23 cellular contexts compared by ENCODE assay signal in genomic region chr9:130363755-130364404, GRCh38.
"Had no signal": no experiment of that assay in that cellular context is flagged by ENCODE, and none has a peak within 500 bp of the region (broad histone marks: within the 10 kb centered on the region; RNA-seq: fewer than 3 reads in every experiment).

No MANE protein-coding gene starts in this region.

- H3K9me3 ChIP-seq: SJSA1 had no signal

- H3K4me3 ChIP-seq: SJSA1, SK-N-MC had no signal

- DNase-seq: Karpas-422, KG1, MM.1S, NCI-H1092 treated with DMSO at 0.1 percent for 48 hours, NCI-H1436, NCI-H187, NCI-H2029, NCI-H2081 treated with DMSO at 0.1 percent for 48 hours, NCI-H2171, NCI-H226, NCI-H446, NCI-H510A, NCI-H524 treated with DMSO at 0.1 percent for 48 hours, NCI-H69, NCI-H774, Right ventricle myocardium superior, RPMI8226, SIG-M5 had no signal

- H3K36me3 ChIP-seq: SJSA1 had no signal

- H3K27me3 ChIP-seq: SJSA1 had no signal

- H3K4me1 ChIP-seq: SJSA1 had no signal

- H3K27ac ChIP-seq: HL-60, SJSA1, SK-N-MC had no signal

- FAIRE-seq: HTR-8/SVneo, RCC 7860 had no signal
